Comparison of ENCODE assay signal across 16 cellular contexts in genomic region chr13:26616126-26616525, GRCh38. TPM values are rescaled to one million over a fixed set of nuclear protein-coding genes. Genes with fewer than 3 reads are reported as not detected.
DNase-seq lines count a peak whose midpoint lies in the region; ATAC-seq, FAIRE-seq and TF ChIP-seq lines count a peak whose summit lies in the region.
"Had no signal": no experiment of that assay in that cellular context is flagged by ENCODE, and none has a peak within 500 bp of the region (broad histone marks: within the 10 kb centered on the region; RNA-seq: fewer than 3 reads in every experiment).

No MANE protein-coding gene starts in this region.

- peak; percentile 99 for ATAC-seq in foreskin keratinocyte
- ATAC-seq in GM21447 (IDR thresholded peaks at IDR 0.05; ENCODE audit: unreplicated experiment): no peak
- no peak for ATAC-seq in HG02610 (IDR thresholded peaks at IDR 0.05; ENCODE audit: unreplicated experiment)
- ATAC-seq in Right ventricle myocardium inferior: no peak
- ATAC-seq: left lobe of liver, upper lobe of right lung had no signal

- peak overlapping the region; percentile 14 for H3K4me2 ChIP-seq in astrocyte (ENCODE audit: low read length)

- no peaks in the 10 kb centered on the region for H3K27me3 Mint-ChIP-seq in astrocyte (ENCODE audit: low read depth, unreplicated experiment)

- H2AFZ ChIP-seq in astrocyte (ENCODE audit: low read depth, low read length): no peak overlapping the region

- H3K4me1 ChIP-seq in astrocyte (ENCODE audit: insufficient read depth, low read length) (peaks cover 23% of the 10 kb centered on the region), foreskin keratinocyte (peaks cover 28% of the 10 kb centered on the region)
- H3K4me1 ChIP-seq: Caco-2, colonic mucosa, upper lobe of right lung had no signal

- H3K79me2 ChIP-seq in astrocyte (ENCODE audit: insufficient read depth, low read length): no peaks in the 10 kb centered on the region

- H3K4me3 Mint-ChIP-seq in astrocyte (ENCODE audit: unreplicated experiment): no peak overlapping the region

- peaks cover 6% of the 10 kb centered on the region for H3K27me3 ChIP-seq in astrocyte (ENCODE audit: insufficient read depth, low read length)
- H3K27me3 ChIP-seq in foreskin keratinocyte: no peaks in the 10 kb centered on the region
- H3K27me3 ChIP-seq: colonic mucosa, upper lobe of right lung had no signal

- no peak overlapping the region for H3K27ac Mint-ChIP-seq in astrocyte (ENCODE audit: unreplicated experiment)

- peak; percentile 87 for FAIRE-seq in astrocyte (lab: Jason Lieb, UNC)

- peaks cover 17% of the 10 kb centered on the region for H3K4me1 Mint-ChIP-seq in astrocyte (ENCODE audit: low read depth, unreplicated experiment)

- peaks cover 11% of the 10 kb centered on the region for H3K36me3 Mint-ChIP-seq in astrocyte (ENCODE audit: low read depth, unreplicated experiment)

- no peaks in the 10 kb centered on the region for H3K36me3 ChIP-seq in astrocyte (ENCODE audit: insufficient read depth, low read length)
- H3K36me3 ChIP-seq: colonic mucosa, upper lobe of right lung had no signal

- H4K20me1 ChIP-seq in astrocyte (ENCODE audit: insufficient read depth, low read length): peaks cover 19% of the 10 kb centered on the region

- no peaks in the 10 kb centered on the region for H3K9me3 Mint-ChIP-seq in astrocyte (ENCODE audit: unreplicated experiment)

- intact Hi-C loops in Right ventricle myocardium inferior (cut with DNase I): no loop called here

- no peak overlapping the region for H3K27ac ChIP-seq in astrocyte (ENCODE audit: low read depth, low read length)
- H3K27ac ChIP-seq in foreskin keratinocyte: peak overlapping the region; percentile 57
- H3K27ac ChIP-seq: colonic mucosa, upper lobe of right lung had no signal

- H3K4me3 ChIP-seq in AG10803 (ENCODE audit: low read length) (no peak overlapping the region), astrocyte (ENCODE audit: insufficient read depth, low read depth, low read length) (no peak overlapping the region)
- H3K4me3 ChIP-seq: colonic mucosa, upper lobe of right lung had no signal

- no peak overlapping the region for H3K9ac ChIP-seq in astrocyte (ENCODE audit: low read length)

- DNase-seq in AG10803 (ENCODE audit: low read depth) (peak; percentile 74), LHCN-M2 (ENCODE audit: low read depth) (peak; percentile 85), astrocyte (ENCODE audit: low read depth) (peak; percentile 82), foreskin keratinocyte (peak; percentile 77 to 90), Right ventricle myocardium inferior (ENCODE audit: missing footprints) (no peak)
- DNase-seq in activated naive CD4-positive, alpha-beta T cell treated with Interleukin-2 at 50 U/mL for 16 hours: no peak
- DNase-seq: activated CD4-positive, alpha-beta T cell treated with anti-CD3 and anti-CD28 coated beads, Interleukin-2, amount 50 U/mL, for 48 hours; Caco-2; colonic mucosa; hippocampal formation; NCI-H187; stimulated activated naive CD4-positive, alpha-beta T cell treated with Interleukin-2 at 50 U/mL for 16 hours; upper lobe of right lung had no signal

- H3K9me3 ChIP-seq in astrocyte (ENCODE audit: insufficient read depth, low read depth, low read length): no peaks in the 10 kb centered on the region
- H3K9me3 ChIP-seq: Caco-2, colonic mucosa, upper lobe of right lung had no signal

- TF ChIP-seq CTCF in AG10803 (conservative IDR thresholded peaks at IDR 0.05; ENCODE audit: low read length) (no peak), astrocyte (IDR thresholded peaks at IDR 0.05; ENCODE audit: insufficient read depth, low read depth, low read length) (no peak), foreskin keratinocyte (conservative IDR thresholded peaks at IDR 0.05) (no peak)

RNA-seq across cellular contexts. Expression of gene WASF3, which starts 58.6 kb away (rescaled TPM):
- total RNA-seq in LHCN-M2 (2014; rRNA removed) (7.6 and 8.3 TPM in 2 replicates), astrocyte (19.7 and 25.8 TPM in 2 replicates), foreskin keratinocyte (5.7 TPM in 2 replicates), Right ventricle myocardium inferior (9.9 TPM)
- polyA plus RNA-seq in LHCN-M2 (2012): 3.5 TPM
- 1.4 and 1.7 TPM in 2 replicates for polyA plus RNA-seq in foreskin keratinocyte
- total RNA-seq: Caco-2 had no signal

Comparison
In these comparisons a context has a peak if more than half of its experiments do, and no peak if none do; other contexts are left out.
1. DNase-seq: peak in AG10803 (single experiment), LHCN-M2 (single experiment), astrocyte (single experiment) and foreskin keratinocyte (2 of 2); none in activated naive CD4-positive, alpha-beta T cell treated with Interleukin-2 at 50 U/mL for 16 hours (single experiment) and Right ventricle myocardium inferior (single experiment).